8 cellular contexts compared by ENCODE assay signal in the genomic region with DNA sequence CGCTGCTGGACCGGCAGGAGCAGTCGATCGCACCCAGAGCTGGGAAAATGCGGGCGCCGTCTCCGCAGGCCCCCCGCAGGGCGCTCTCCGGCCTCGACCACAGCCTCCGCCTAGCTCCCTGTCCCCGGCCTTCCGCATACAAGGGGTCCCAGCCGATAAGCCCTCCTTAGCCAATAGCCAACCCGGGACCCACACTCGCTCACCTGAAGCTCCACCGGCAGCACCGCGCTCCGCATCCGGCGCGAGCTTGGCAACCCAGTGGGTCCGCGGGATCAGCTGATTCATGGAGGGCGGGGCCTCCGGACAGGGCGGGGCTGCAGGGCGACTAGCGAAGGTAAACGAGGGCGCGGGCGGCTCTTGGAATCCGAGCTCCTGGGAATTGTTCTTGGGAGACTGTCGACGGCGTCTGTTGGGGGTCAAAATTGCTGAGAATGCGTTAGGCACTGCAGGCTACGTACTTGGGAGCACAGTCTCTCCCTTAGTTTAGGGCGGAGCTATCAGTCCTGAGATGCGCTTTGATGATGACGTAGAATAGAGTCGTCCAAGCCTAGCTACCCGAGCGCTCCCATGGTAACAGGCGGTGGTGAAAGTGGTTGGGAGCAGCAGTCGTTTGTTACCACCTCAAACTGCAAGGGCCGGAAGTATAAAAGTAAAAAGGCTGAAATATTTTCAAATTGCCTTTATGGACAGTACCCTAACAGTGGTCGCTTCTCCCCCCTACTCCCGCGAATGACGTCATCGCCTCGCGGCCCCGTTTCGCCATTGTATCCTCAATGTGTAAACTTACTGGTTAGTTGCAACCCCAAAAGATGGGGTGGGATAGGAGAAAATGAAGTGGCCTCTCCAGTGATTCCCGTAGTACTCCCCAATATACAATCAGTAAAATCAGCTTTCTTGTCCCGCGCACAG. TPM values are rescaled to one million over a fixed set of nuclear protein-coding genes. Genes with fewer than 3 reads are reported as not detected.
A peak's percentile ranks its signal among the peaks of the same experiment; 100 is the strongest.
DNase-seq lines count a peak whose midpoint lies in the region; ATAC-seq and TF ChIP-seq lines count a peak whose summit lies in the region.

A gene (minus strand): TSS at position 260 of the 909 bp plus-strand sequence. CDS start 12,048 bp downstream, outside the sequence.

- peaks cover 11% of the 10 kb centered on the region for H3K36me3 Mint-ChIP-seq in CD8-positive, alpha-beta T cell

- CTCF ChIA-PET in CD8-positive, alpha-beta T cell (lab: Charles Lee) = interaction anchor here (0.9 to 1.4 kb wide), 3 partner anchors 18 to 547 kb away, joined by 3 to 4 read pairs (median 4); no protein-coding TSS in a partner anchor

- no peaks in the 10 kb centered on the region for H3K9me3 ChIP-seq in CD8-positive, alpha-beta T cell (ENCODE audit: low read length)
- H3K9me3 ChIP-seq in effector memory CD4-positive, alpha-beta T cell (ENCODE audit: control insufficient read depth, low read length) = no peaks in the 10 kb centered on the region

- peak within 1 kb of the TSS; percentile 94 for H3K27ac ChIP-seq in CD8-positive, alpha-beta T cell (ENCODE audit: low read depth, low read length)
- H3K27ac ChIP-seq in effector memory CD4-positive, alpha-beta T cell (ENCODE audit: insufficient read depth, low read length, poor library complexity, severe bottlenecking) = peak within 1 kb of the TSS; percentile 78

- TF ChIP-seq CTCF in CD8-positive, alpha-beta T cell (IDR thresholded peaks at IDR 0.05) = no peak

- H3K4me3 ChIP-seq in CD8-positive, alpha-beta T cell (ENCODE audit: low read depth, low read length) = peak within 1 kb of the TSS; percentile 80
- H3K4me3 ChIP-seq in effector memory CD4-positive, alpha-beta T cell (ENCODE audit: insufficient read depth, low read depth, low read length, poor library complexity, severe bottlenecking) = peak within 1 kb of the TSS; percentile 77

- peak within 1 kb of the TSS; percentile 98 for H3K4me3 Mint-ChIP-seq in CD8-positive, alpha-beta T cell

- ATAC-seq in CD8-positive, alpha-beta T cell = peak; percentile 91
- peak; percentile 96 for ATAC-seq in GM19467 (IDR thresholded peaks at IDR 0.05; ENCODE audit: unreplicated experiment)

- intact Hi-C loops in CD8-positive, alpha-beta T cell (cut with DNase I, micrococcal nuclease) = loop anchor here (1.0 to 10.0 kb wide), 19 partner anchors 138 to 1456 kb away; a partner anchor contains a TSS

- peaks cover 27% of the 10 kb centered on the region for H3K4me1 Mint-ChIP-seq in CD8-positive, alpha-beta T cell (ENCODE audit: low read depth)

- DNase-seq in CD8-positive, alpha-beta T cell = peak; percentile 88 to 96 (median 94)
- DNase-seq in HS-27A (ENCODE audit: low read depth) (peak; percentile 92), NK-92 (lab: John Stamatoyannopoulos, UW; ENCODE audit: unreplicated experiment) (peak; percentile 61), lung microvascular endothelial cell (ENCODE audit: low read depth in 2 of 2) (peak; percentile 95 to 99)
- DNase-seq in activated CD8-positive, alpha-beta memory T cell treated with anti-CD3 and anti-CD28 coated beads for 24 hours = peak; percentile 99
- DNase-seq in effector memory CD4-positive, alpha-beta T cell = peak; percentile 86 to 91 (median 89)
- peak; percentile 85 to 92 (median 85) for DNase-seq in stimulated activated CD4-positive, alpha-beta T cell treated with anti-CD3 and anti-CD28 coated beads, TNF-alpha, amount 100 ng/mL, for 48 hours (ENCODE audit: low read depth in 3 of 3)

- no peaks in the 10 kb centered on the region for H3K27me3 ChIP-seq in CD8-positive, alpha-beta T cell (ENCODE audit: insufficient read depth, low read length)
- no peaks in the 10 kb centered on the region for H3K27me3 ChIP-seq in effector memory CD4-positive, alpha-beta T cell (replicated peaks; ENCODE audit: control insufficient read depth, insufficient read depth, low read length, poor library complexity, severe bottlenecking)

- H3K27ac Mint-ChIP-seq in CD8-positive, alpha-beta T cell = peak within 1 kb of the TSS; percentile 98

- H3K9me3 Mint-ChIP-seq in CD8-positive, alpha-beta T cell = no peaks in the 10 kb centered on the region

- peaks cover 3% of the 10 kb centered on the region for H3K27me3 Mint-ChIP-seq in CD8-positive, alpha-beta T cell (ENCODE audit: low read depth)

- H3K36me3 ChIP-seq in CD8-positive, alpha-beta T cell (ENCODE audit: insufficient read depth, low read length) = no peaks in the 10 kb centered on the region
- H3K36me3 ChIP-seq in effector memory CD4-positive, alpha-beta T cell (ENCODE audit: control insufficient read depth, insufficient read depth, low read length) = no peaks in the 10 kb centered on the region

- POLR2A ChIA-PET in CD8-positive, alpha-beta T cell (lab: Charles Lee) = interaction anchor here (0.9 to 1.8 kb wide), 8 partner anchors 12 to 1234 kb away, joined by 3 to 14 read pairs (median 5); a partner anchor contains a TSS

- H3K4me1 ChIP-seq in CD8-positive, alpha-beta T cell (ENCODE audit: insufficient read depth, low read length) = peaks cover 16% of the 10 kb centered on the region
- H3K4me1 ChIP-seq in effector memory CD4-positive, alpha-beta T cell (ENCODE audit: control insufficient read depth, insufficient read depth, low read length, poor library complexity, severe bottlenecking) = peaks cover 15% of the 10 kb centered on the region

RNA-seq across cellular contexts. Expression of the gene that starts here (rescaled TPM):
- 1 to 10 TPM; 6.6 to 9.0 TPM for total RNA-seq in CD8-positive, alpha-beta T cell
- total RNA-seq in lung microvascular endothelial cell = 18.3 and 18.7 TPM in 2 replicates

Comparison
In these comparisons a context has a peak if more than half of its experiments do, and no peak if none do; other contexts are left out.
1. Peak in every context shown above with its lines: DNase-seq, ATAC-seq, H3K4me3 ChIP-seq and H3K27ac ChIP-seq.